10 cellular contexts compared by ENCODE assay signal in genomic region chr1:225603538-225604354, GRCh38. TPM values are rescaled to one million over a fixed set of nuclear protein-coding genes. Genes with fewer than 3 reads are reported as not detected.
DNase-seq lines count a peak whose midpoint lies in the region; ATAC-seq, FAIRE-seq and TF ChIP-seq lines count a peak whose summit lies in the region.
"Had no signal": no experiment of that assay in that cellular context is flagged by ENCODE, and none has a peak within 500 bp of the region (broad histone marks: within the 10 kb centered on the region; RNA-seq: fewer than 3 reads in every experiment).

No MANE protein-coding gene starts in this region.

- no peak overlapping the region for H2BK5ac ChIP-seq in mesendoderm (ENCODE audit: low read length)

- H3K9me3 ChIP-seq in astrocyte (ENCODE audit: insufficient read depth, low read depth, low read length) (no peaks in the 10 kb centered on the region), left ventricle myocardium inferior (replicated peaks) (peaks cover 2% of the 10 kb centered on the region), tibial artery (no peaks in the 10 kb centered on the region)

- ATAC-seq in HG02678 (IDR thresholded peaks at IDR 0.05; ENCODE audit: unreplicated experiment) (no peak), HG02642 (IDR thresholded peaks at IDR 0.05; ENCODE audit: poor library complexity, unreplicated experiment) (no peak)

- H3K79me2 ChIP-seq in astrocyte (ENCODE audit: insufficient read depth, low read length) (peaks cover 99% of the 10 kb centered on the region), mesendoderm (ENCODE audit: control insufficient read depth, insufficient read depth, low read length) (peaks cover 58% of the 10 kb centered on the region)

- TF ChIP-seq CTCF in astrocyte (IDR thresholded peaks at IDR 0.05; ENCODE audit: insufficient read depth, low read depth, low read length) (no peak), left ventricle myocardium inferior (IDR thresholded peaks at IDR 0.05; ENCODE audit: borderline replicate concordance) (no peak), tibial artery (IDR thresholded peaks at IDR 0.05) (no peak)

- H2AFZ ChIP-seq in astrocyte (ENCODE audit: low read depth, low read length), result no peak overlapping the region

- H3K9me3 Mint-ChIP-seq in astrocyte (ENCODE audit: unreplicated experiment), result peaks cover 2% of the 10 kb centered on the region

- peaks cover 3% of the 10 kb centered on the region for H3K79me1 ChIP-seq in mesendoderm (ENCODE audit: low read length)

- H3K4me2 ChIP-seq in astrocyte (ENCODE audit: low read length) (peak overlapping the region; percentile 54), mesendoderm (ENCODE audit: low read length) (no peak overlapping the region)

- H2BK15ac ChIP-seq in mesendoderm (replicated peaks; ENCODE audit: low read depth), result no peak overlapping the region

- peak overlapping the region; percentile 22 for H3K27ac ChIP-seq in astrocyte (ENCODE audit: low read depth, low read length)
- H3K27ac ChIP-seq in left ventricle myocardium inferior (replicated peaks), result peak overlapping the region; percentile 73
- peak overlapping the region; percentile 54 to 57 for H3K27ac ChIP-seq in tibial artery
- H3K27ac ChIP-seq in mesendoderm (ENCODE audit: low read depth, low read length), result no peak overlapping the region

- H3K27me3 ChIP-seq in astrocyte (ENCODE audit: insufficient read depth, low read length) (no peaks in the 10 kb centered on the region), left ventricle myocardium inferior (ENCODE audit: low read depth) (no peaks in the 10 kb centered on the region), tibial artery (no peaks in the 10 kb centered on the region), mesendoderm (ENCODE audit: insufficient read depth, low read length, poor library complexity) (no peaks in the 10 kb centered on the region)

- no peak overlapping the region for H3K4ac ChIP-seq in mesendoderm (ENCODE audit: low read depth, low read length)

- H3K4me1 ChIP-seq in astrocyte (ENCODE audit: insufficient read depth, low read length), result peaks cover 24% of the 10 kb centered on the region
- H3K4me1 ChIP-seq in left ventricle myocardium inferior, result peaks cover 60% of the 10 kb centered on the region
- H3K4me1 ChIP-seq in tibial artery, result peaks cover 0 to 76% (median 21%) of the 10 kb centered on the region in 4 donors
- H3K4me1 ChIP-seq in mesendoderm (ENCODE audit: control insufficient read depth, low read depth, low read length), result no peaks in the 10 kb centered on the region

- no peak overlapping the region for H3K23ac ChIP-seq in mesendoderm (ENCODE audit: low read length)

- no peaks in the 10 kb centered on the region for H3K27me3 Mint-ChIP-seq in astrocyte (ENCODE audit: low read depth, unreplicated experiment)

- H3K9ac ChIP-seq in astrocyte (ENCODE audit: low read length), result no peak overlapping the region
- H3K9ac ChIP-seq in mesendoderm (ENCODE audit: low read length), result no peak overlapping the region

- intact Hi-C loops in left ventricle myocardium inferior (cut with micrococcal nuclease), result no loop called here
- intact Hi-C loops in tibial artery (cut with DNase I; ENCODE audit: low total_unique reads), result loop anchor here (10.0 kb wide), 1 partner anchor 51 kb away; the partner anchor contains the start of gene ENAH

- H3K36me3 ChIP-seq in astrocyte (ENCODE audit: insufficient read depth, low read length), result no peaks in the 10 kb centered on the region
- peaks cover 7% of the 10 kb centered on the region for H3K36me3 ChIP-seq in left ventricle myocardium inferior
- H3K36me3 ChIP-seq in tibial artery, result no peaks in the 10 kb centered on the region
- H3K36me3 ChIP-seq in mesendoderm (ENCODE audit: control insufficient read depth, insufficient read depth, low read length), result no peaks in the 10 kb centered on the region

- no peak overlapping the region for H3K4me3 ChIP-seq in astrocyte (ENCODE audit: insufficient read depth, low read depth, low read length)
- H3K4me3 ChIP-seq in left ventricle myocardium inferior, result no peak overlapping the region
- H3K4me3 ChIP-seq in tibial artery, result no peak overlapping the region
- H3K4me3 ChIP-seq in mesendoderm (ENCODE audit: low read length), result no peak overlapping the region

- no peak overlapping the region for H2AK5ac ChIP-seq in mesendoderm (ENCODE audit: low read length)

- H4K20me1 ChIP-seq in astrocyte (ENCODE audit: insufficient read depth, low read length), result peaks cover 94% of the 10 kb centered on the region

- no peak overlapping the region for H4K8ac ChIP-seq in mesendoderm (ENCODE audit: low read depth, low read length)

- peak; percentile 86 for FAIRE-seq in astrocyte (lab: Jason Lieb, UNC)

- peak overlapping the region; percentile 51 for H3K4me3 Mint-ChIP-seq in astrocyte (ENCODE audit: unreplicated experiment)

- peaks cover 21% of the 10 kb centered on the region for H3K36me3 Mint-ChIP-seq in astrocyte (ENCODE audit: low read depth, unreplicated experiment)

- DNase-seq in DMS153 (lab: John Stamatoyannopoulos, UW), result peak; percentile 6
- DNase-seq in DMS153 treated with DMSO at 0.1 percent for 48 hours (lab: John Stamatoyannopoulos, UW; ENCODE audit: unreplicated experiment), result no peak
- peak; percentile 73 for DNase-seq in astrocyte (ENCODE audit: low read depth)
- no peak for DNase-seq in left ventricle myocardium inferior
- DNase-seq in tibial artery, result no peak
- no peak for DNase-seq in mesendoderm
- DNase-seq: cerebellar nuclear complex, H7 had no signal

- no peak overlapping the region for H4K5ac ChIP-seq in mesendoderm (ENCODE audit: low read length)

- peak overlapping the region; percentile 86 for H3K27ac Mint-ChIP-seq in astrocyte (ENCODE audit: unreplicated experiment)

- no peak overlapping the region for H2BK120ac ChIP-seq in mesendoderm (ENCODE audit: low read depth, low read length)

- H3K18ac ChIP-seq in mesendoderm (ENCODE audit: low read length), result no peak overlapping the region

- H3K56ac ChIP-seq in mesendoderm (ENCODE audit: low read length), result no peak overlapping the region

- peaks cover 65% of the 10 kb centered on the region for H3K4me1 Mint-ChIP-seq in astrocyte (ENCODE audit: low read depth, unreplicated experiment)

RNA-seq across cellular contexts. Expression of gene ENAH, which starts 49.2 kb away (rescaled TPM):
- total RNA-seq in astrocyte (749 and 829 TPM in 2 replicates), left ventricle myocardium inferior (78.6 TPM)
- polyA plus RNA-seq in mesendoderm (2013, experiment 1 of 2), result 217 TPM
- 221 TPM for polyA plus RNA-seq in mesendoderm (2013, experiment 2 of 2)

Comparison
In these comparisons a context has a peak if more than half of its experiments do, and no peak if none do; other contexts are left out.
1. DNase-seq: peak in DMS153 (single experiment) and astrocyte (single experiment); none in DMS153 treated with DMSO at 0.1 percent for 48 hours (single experiment), left ventricle myocardium inferior (single experiment), tibial artery (0 of 2) and mesendoderm (single experiment).